Comparison of ENCODE assay signal across 19 cellular contexts in the genomic region with DNA sequence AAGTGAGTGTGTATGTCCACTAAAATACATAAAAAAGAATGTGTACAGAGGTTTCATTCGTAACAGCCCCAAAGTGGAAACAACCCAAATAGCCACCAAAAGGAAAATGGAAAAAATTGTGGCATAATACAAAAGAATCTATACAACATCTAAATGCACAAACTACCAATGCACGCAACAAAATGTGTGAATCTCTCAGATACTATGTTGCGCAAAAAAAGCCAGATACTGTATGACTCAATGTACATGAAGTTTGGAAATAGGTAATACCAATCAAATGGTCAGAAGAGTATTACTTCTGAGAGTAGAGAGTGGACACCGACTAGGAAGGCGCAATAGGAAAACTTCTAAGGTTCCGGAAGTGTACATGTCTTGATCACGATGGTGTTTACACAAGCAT. TPM values are rescaled to one million over a fixed set of nuclear protein-coding genes. Genes with fewer than 3 reads are reported as not detected.
DNase-seq lines count a peak whose midpoint lies in the region; ATAC-seq and TF ChIP-seq lines count a peak whose summit lies in the region.
"Had no signal": no experiment of that assay in that cellular context is flagged by ENCODE, and none has a peak within 500 bp of the region (broad histone marks: within the 10 kb centered on the region; RNA-seq: fewer than 3 reads in every experiment).

No MANE protein-coding gene starts in this region.

- H3K4me3 ChIP-seq in CD4-positive, CD25-positive, alpha-beta regulatory T cell (ENCODE audit: low read depth, low read length): peak overlapping the region; percentile 97
- H3K4me3 ChIP-seq in muscle layer of duodenum (ENCODE audit: low read depth in 1 of 2, low read length in 2 of 2): peak overlapping the region; percentile 22 to 77
- peak overlapping the region in 1 of 2 donors; percentile 81 for H3K4me3 ChIP-seq in ascending aorta
- H3K4me3 ChIP-seq: mucosa of descending colon, right atrium auricular region had no signal

- H3K4me3 Mint-ChIP-seq in CD4-positive, CD25-positive, alpha-beta regulatory T cell: peak overlapping the region; percentile 19 to 94 (median 63)
- peak overlapping the region; percentile 49 for H3K4me3 Mint-ChIP-seq in activated naive CD8-positive, alpha-beta T cell
- H3K4me3 Mint-ChIP-seq: endodermal cell had no signal

- no peaks in the 10 kb centered on the region for H3K9me3 ChIP-seq in CD4-positive, CD25-positive, alpha-beta regulatory T cell (ENCODE audit: control insufficient read depth in 2 of 2, low read length in 2 of 2)
- H3K9me3 ChIP-seq in muscle layer of duodenum (ENCODE audit: control insufficient read depth in 1 of 2, low read length in 2 of 2) (no peaks in the 10 kb centered on the region), ascending aorta (no peaks in the 10 kb centered on the region)
- H3K9me3 ChIP-seq: breast epithelium, mucosa of descending colon, Peyer's patch, right atrium auricular region had no signal

- intact Hi-C loops in ascending aorta (cut with DNase I): no loop called here

- in situ Hi-C loops in ACHN (cut with HindIII; ENCODE audit: low pct_ligation_motif_present, low pct_unique_long_range_greater_than_20kb, low sequenced_read_pairs): no loop called here

- no peak for TF ChIP-seq CTCF in ascending aorta (IDR thresholded peaks at IDR 0.05)

- peaks cover 5% of the 10 kb centered on the region for H3K27me3 Mint-ChIP-seq in CD4-positive, CD25-positive, alpha-beta regulatory T cell
- H3K27me3 Mint-ChIP-seq in activated naive CD8-positive, alpha-beta T cell: no peaks in the 10 kb centered on the region

- H3K27me3 ChIP-seq in CD4-positive, CD25-positive, alpha-beta regulatory T cell (ENCODE audit: control insufficient read depth, insufficient read depth, low read length): no peaks in the 10 kb centered on the region
- H3K27me3 ChIP-seq in muscle layer of duodenum (ENCODE audit: low read depth, low read length) (no peaks in the 10 kb centered on the region), ascending aorta (no peaks in the 10 kb centered on the region)
- H3K27me3 ChIP-seq: breast epithelium, Peyer's patch, right atrium auricular region had no signal

- peaks cover 39% of the 10 kb centered on the region for H3K4me1 ChIP-seq in CD4-positive, CD25-positive, alpha-beta regulatory T cell (ENCODE audit: control insufficient read depth, insufficient read depth, low read length, poor library complexity, severe bottlenecking)
- H3K4me1 ChIP-seq in muscle layer of duodenum (ENCODE audit: control insufficient read depth in 1 of 2, insufficient read depth in 2 of 2, low read length in 2 of 2) (peaks cover 11 to 26% of the 10 kb centered on the region in 2 donors), ascending aorta (peaks cover 0 to 29% of the 10 kb centered on the region in 2 donors)

- H3K36me3 ChIP-seq in CD4-positive, CD25-positive, alpha-beta regulatory T cell (ENCODE audit: control insufficient read depth, insufficient read depth, low read length): peaks cover 13% of the 10 kb centered on the region
- H3K36me3 ChIP-seq in muscle layer of duodenum (ENCODE audit: control insufficient read depth in 1 of 2, insufficient read depth in 2 of 2, low read length in 2 of 2) (peaks cover 3 to 15% of the 10 kb centered on the region in 2 donors), ascending aorta (peaks cover 15 to 24% of the 10 kb centered on the region in 2 donors)
- H3K36me3 ChIP-seq: breast epithelium had no signal

- peaks cover 43 to 56% (median 46%) of the 10 kb centered on the region in 4 donors for H3K4me1 Mint-ChIP-seq in CD4-positive, CD25-positive, alpha-beta regulatory T cell
- peaks cover 54% of the 10 kb centered on the region for H3K4me1 Mint-ChIP-seq in activated naive CD8-positive, alpha-beta T cell (ENCODE audit: low read depth)

- peaks cover 21% of the 10 kb centered on the region for H3K36me3 Mint-ChIP-seq in CD4-positive, CD25-positive, alpha-beta regulatory T cell
- peaks cover 8% of the 10 kb centered on the region for H3K36me3 Mint-ChIP-seq in activated naive CD8-positive, alpha-beta T cell

- ATAC-seq in CD4-positive, CD25-positive, alpha-beta regulatory T cell (ENCODE audit: low read depth in 2 of 2): no peak
- ATAC-seq: mucosa of descending colon had no signal

- H3K27ac ChIP-seq in CD4-positive, CD25-positive, alpha-beta regulatory T cell (ENCODE audit: insufficient read depth, low read length, poor library complexity, severe bottlenecking): no peak overlapping the region
- H3K27ac ChIP-seq in muscle layer of duodenum (ENCODE audit: low read length) (no peak overlapping the region), ascending aorta (no peak overlapping the region)
- H3K27ac ChIP-seq: breast epithelium, C4-2B, Peyer's patch, right atrium auricular region had no signal

- peak overlapping the region in 2 of 3 donors; percentile 21 to 31 for H3K27ac Mint-ChIP-seq in CD4-positive, CD25-positive, alpha-beta regulatory T cell
- H3K27ac Mint-ChIP-seq in activated naive CD8-positive, alpha-beta T cell: peak overlapping the region; percentile 58
- H3K27ac Mint-ChIP-seq: endodermal cell had no signal

- no peak for DNase-seq in CD4-positive, CD25-positive, alpha-beta regulatory T cell
- DNase-seq in ELR (ENCODE audit: low read depth) (peak; percentile 15), ACHN (no peak), ascending aorta (ENCODE audit: low spot score in 2 of 2) (no peak), NCI-H1048 (lab: John Stamatoyannopoulos, UW) (no peak), epidermal melanocyte (ENCODE audit: insufficient read length, low spot score) (no peak)
- DNase-seq: activated CD4-positive, alpha-beta T cell treated with anti-CD3 and anti-CD28 coated beads for 1 hour; endodermal cell; GF-D8; mucosa of descending colon; NCI-H1417 treated with DMSO at 0.1 percent for 48 hours; Peyer's patch; stimulated activated CD4-positive, alpha-beta T cell treated with anti-CD3 and anti-CD28 coated beads, Interleukin-4, amount 100 ng/mL, for 4 hours; stimulated activated naive CD4-positive, alpha-beta T cell had no signal

- H3K9me3 Mint-ChIP-seq in CD4-positive, CD25-positive, alpha-beta regulatory T cell: peaks cover 0 to 2% (median 0%) of the 10 kb centered on the region in 7 donors
- no peaks in the 10 kb centered on the region for H3K9me3 Mint-ChIP-seq in activated naive CD8-positive, alpha-beta T cell (ENCODE audit: low read depth)
- H3K9me3 Mint-ChIP-seq: endodermal cell had no signal

RNA-seq across cellular contexts. Expression of gene XPA, which starts 2.4 kb away (rescaled TPM):
- total RNA-seq in CD4-positive, CD25-positive, alpha-beta regulatory T cell: 22.2 TPM
- 10 to 100 TPM; 21.8 to 28.9 (median 25.8) TPM for polyA plus RNA-seq in CD4-positive, CD25-positive, alpha-beta regulatory T cell
- total RNA-seq in ascending aorta: 3.2 TPM
